In genomic region chr4:156536661-156537060, GRCh38 we compare ENCODE assay signal across 20 cellular contexts.
A peak's percentile ranks its signal among the peaks of the same experiment; 100 is the strongest.
DNase-seq lines count a peak whose midpoint lies in the region; ATAC-seq and TF ChIP-seq lines count a peak whose summit lies in the region.
"Had no signal": no experiment of that assay in that cellular context is flagged by ENCODE, and none has a peak within 500 bp of the region (broad histone marks: within the 10 kb centered on the region; RNA-seq: fewer than 3 reads in every experiment).

No MANE protein-coding gene starts in this region.

- 30% methylated on average over 1 of the region's 1 CpG for WGBS in prostate gland

- H3K27me3 ChIP-seq in RWPE2 (ENCODE audit: insufficient read depth, poor library complexity, severe bottlenecking) = no peaks in the 10 kb centered on the region
- H3K27me3 ChIP-seq in prostate gland (replicated peaks; ENCODE audit: insufficient read depth) = no peaks in the 10 kb centered on the region
- H3K27me3 ChIP-seq: colonic mucosa had no signal

- TF ChIP-seq CTCF in RWPE2 (IDR thresholded peaks at IDR 0.05; ENCODE audit: poor library complexity, severe bottlenecking) = no peak
- no peak for TF ChIP-seq CTCF in prostate gland (IDR thresholded peaks at IDR 0.05)

- TF ChIP-seq POLR2A in prostate gland (IDR thresholded peaks at IDR 0.05) = no peak

- no peaks in the 10 kb centered on the region for H3K9me3 ChIP-seq in RWPE2 (ENCODE audit: severe bottlenecking)
- H3K9me3 ChIP-seq in prostate gland = no peaks in the 10 kb centered on the region
- H3K9me3 ChIP-seq: Caco-2, colonic mucosa had no signal

- ATAC-seq in RWPE2 (ENCODE audit: low read depth) (peak; percentile 97), HG02759 (IDR thresholded peaks at IDR 0.05; ENCODE audit: unreplicated experiment) (no peak)
- ATAC-seq: GM12878; sciatic nerve; stimulated activated naive CD8-positive, alpha-beta T cell treated with anti-CD3 and anti-CD28 coated beads, Interleukin-15, Interleukin-2, amounts not matched to agents 100 U/mL and 50 U/mL, for 24 hours had no signal

- H3K4me3 ChIP-seq in RWPE2 (ENCODE audit: severe bottlenecking) (no peak overlapping the region), prostate gland (no peak overlapping the region)
- H3K4me3 ChIP-seq: colonic mucosa, GM12878 had no signal

- H3K36me3 ChIP-seq in RWPE2 (ENCODE audit: low read depth) = no peaks in the 10 kb centered on the region
- H3K36me3 ChIP-seq in prostate gland = no peaks in the 10 kb centered on the region
- H3K36me3 ChIP-seq: colonic mucosa had no signal

- intact Hi-C loops in prostate gland (cut with DNase I) = no loop called here

- H3K27ac ChIP-seq in RWPE2 (ENCODE audit: poor library complexity, severe bottlenecking) = peak overlapping the region; percentile 58
- no peak overlapping the region for H3K27ac ChIP-seq in epithelial cell of prostate
- no peak overlapping the region for H3K27ac ChIP-seq in prostate gland
- H3K27ac ChIP-seq: colonic mucosa, VCaP had no signal

- H3K4me1 ChIP-seq in RWPE2 (ENCODE audit: insufficient read depth, poor library complexity, severe bottlenecking) (peaks cover 20% of the 10 kb centered on the region), prostate gland (replicated peaks) (no peaks in the 10 kb centered on the region)
- H3K4me1 ChIP-seq: Caco-2, colonic mucosa had no signal

- DNase-seq in ELR (ENCODE audit: low read depth) = peak; percentile 47
- DNase-seq in RWPE2 (ENCODE audit: low spot score) = no peak
- DNase-seq in epithelial cell of prostate (ENCODE audit: low read depth, low spot score) = peak; percentile 45
- peak; percentile 25 for DNase-seq in prostate gland (ENCODE audit: low spot score)
- no peak for DNase-seq in A172 (ENCODE audit: low spot score)
- no peak for DNase-seq in NCI-H510A (lab: John Stamatoyannopoulos, UW)
- DNase-seq: activated CD4-positive, alpha-beta T cell treated with anti-CD3 and anti-CD28 coated beads, Interleukin-2, amount 50 U/mL, for 48 hours; activated T-cell treated with anti-CD3 and anti-CD28 coated beads for 4 hours; amygdala; Caco-2; colonic mucosa; GDM1; NCI-H1092 treated with DMSO at 0.1 percent for 48 hours; NCI-H2107; stimulated activated naive CD8-positive, alpha-beta T cell treated with anti-CD3 and anti-CD28 coated beads, Interleukin-15, Interleukin-2, amounts not matched to agents 100 U/mL and 50 U/mL, for 24 hours; T-helper 1 cell had no signal

Comparison
In these comparisons a context has a peak if more than half of its experiments do, and no peak if none do; other contexts are left out.
1. DNase-seq: peak in ELR (single experiment), epithelial cell of prostate (single experiment) and prostate gland (single experiment); none in RWPE2 (single experiment), A172 (single experiment) and NCI-H510A (single experiment).